Comparison of ENCODE assay signal across 9 cellular contexts in the genomic region with DNA sequence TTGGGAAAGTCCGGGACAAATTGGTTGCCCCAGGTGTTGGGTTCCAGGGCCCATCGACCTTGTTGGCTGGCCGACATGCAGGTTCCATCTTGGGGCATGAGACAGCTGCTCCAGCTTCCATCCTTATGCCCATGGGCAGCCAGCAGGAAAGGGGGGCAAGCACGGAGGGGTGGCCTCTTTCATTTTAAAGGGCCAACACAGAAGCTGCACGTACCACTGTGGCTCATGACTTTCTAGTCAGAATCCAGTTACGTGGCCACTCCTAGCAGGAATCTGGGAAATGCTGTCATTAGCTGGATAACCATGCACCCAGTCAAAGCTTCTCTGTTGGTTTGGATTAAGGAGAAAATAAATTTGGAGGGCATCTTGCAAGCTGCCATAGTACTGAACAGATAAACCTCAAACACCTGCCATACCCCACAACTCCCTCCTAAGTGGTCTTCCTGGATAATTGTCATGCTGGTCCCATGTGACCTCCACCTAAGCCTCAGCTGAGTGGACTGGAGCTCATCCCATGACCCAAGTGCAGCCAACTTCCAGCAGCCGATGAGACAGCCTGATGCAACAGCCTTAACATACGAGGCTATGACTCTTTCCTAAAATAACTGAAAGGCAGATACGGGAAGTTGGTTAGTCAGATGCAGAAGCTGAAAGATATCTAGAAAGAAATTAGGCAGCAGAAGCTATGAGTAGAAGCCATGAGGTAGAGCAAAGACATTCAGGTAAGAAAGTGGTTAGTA. TPM values are rescaled to one million over a fixed set of nuclear protein-coding genes. Genes with fewer than 3 reads are reported as not detected.
A peak's percentile ranks its signal among the peaks of the same experiment; 100 is the strongest.
DNase-seq lines count a peak whose midpoint lies in the region; ATAC-seq, FAIRE-seq and TF ChIP-seq lines count a peak whose summit lies in the region.
"Had no signal": no experiment of that assay in that cellular context is flagged by ENCODE, and none has a peak within 500 bp of the region (broad histone marks: within the 10 kb centered on the region; RNA-seq: fewer than 3 reads in every experiment).

No MANE protein-coding gene starts in this region.

- CTCF ChIA-PET in activated CD8-positive, alpha-beta T cell treated with anti-CD3 and anti-CD28 coated beads for 36 hours (lab: Charles Lee), result interaction anchor here (1.0 kb wide), 1 partner anchor 193 kb away, joined by 3 read pairs; no protein-coding TSS in a partner anchor

- intact Hi-C loops in heart right ventricle (cut with DNase I), result no loop called here
- intact Hi-C loops in activated CD8-positive, alpha-beta T cell treated with anti-CD3 and anti-CD28 coated beads for 36 hours (cut with micrococcal nuclease), result no loop called here

- TF ChIP-seq POLR2A in H54 (IDR thresholded peaks at IDR 0.05; ENCODE audit: low read depth, low read length), result no peak

- peak; percentile 80 for FAIRE-seq in H54 (lab: Jason Lieb, UNC)

- peak; percentile 58 to 97 (median 78) for ATAC-seq in heart right ventricle
- no peak for ATAC-seq in activated CD8-positive, alpha-beta T cell treated with anti-CD3 and anti-CD28 coated beads for 36 hours

- peak; percentile 88 for DNase-seq in GM03348 (ENCODE audit: low spot score)
- peak; percentile 66 for DNase-seq in H54 (ENCODE audit: insufficient read length, low spot score)
- peak; percentile 71 for DNase-seq in RKO (ENCODE audit: low spot score)
- DNase-seq in heart right ventricle, result no peak
- DNase-seq in activated gamma-delta T cell treated with Interleukin-2 at 50 U/mL for 16 hours, result no peak
- no peak for DNase-seq in SHP77 (lab: John Stamatoyannopoulos, UW)
- DNase-seq in cortex of kidney (lab: John Stamatoyannopoulos, UW), result no peak
- DNase-seq in activated CD8-positive, alpha-beta T cell treated with anti-CD3 and anti-CD28 coated beads for 36 hours, result no peak

- H3K27ac ChIP-seq in heart right ventricle, result peak overlapping the region in 3 of 10 donors; percentile 9 to 64 (median 34)

- no peak for TF ChIP-seq CTCF in heart right ventricle (IDR thresholded peaks at IDR 0.05)
- TF ChIP-seq CTCF in activated CD8-positive, alpha-beta T cell treated with anti-CD3 and anti-CD28 coated beads for 36 hours (IDR thresholded peaks at IDR 0.05), result no peak

- no peak overlapping the region for H3K4me3 Mint-ChIP-seq in activated CD8-positive, alpha-beta T cell treated with anti-CD3 and anti-CD28 coated beads for 36 hours

- H3K9me3 Mint-ChIP-seq in activated CD8-positive, alpha-beta T cell treated with anti-CD3 and anti-CD28 coated beads for 36 hours, result peaks cover 5% of the 10 kb centered on the region

- 66% methylated on average over 9 of the region's 9 CpGs for WGBS in heart right ventricle, 2 donors

- H3K4me3 ChIP-seq in heart right ventricle, result no peak overlapping the region

- no peaks in the 10 kb centered on the region for H3K36me3 ChIP-seq in heart right ventricle

- no peak overlapping the region for H3K27ac Mint-ChIP-seq in activated CD8-positive, alpha-beta T cell treated with anti-CD3 and anti-CD28 coated beads for 36 hours

- no peaks in the 10 kb centered on the region for H3K27me3 ChIP-seq in heart right ventricle

- H3K27me3 Mint-ChIP-seq in activated CD8-positive, alpha-beta T cell treated with anti-CD3 and anti-CD28 coated beads for 36 hours, result no peaks in the 10 kb centered on the region

- POLR2A ChIA-PET in activated CD8-positive, alpha-beta T cell treated with anti-CD3 and anti-CD28 coated beads for 36 hours (lab: Charles Lee), result no interaction called here

- peaks cover 0 to 32% (median 0%) of the 10 kb centered on the region in 9 donors for H3K4me1 ChIP-seq in heart right ventricle

- H3K36me3 Mint-ChIP-seq in activated CD8-positive, alpha-beta T cell treated with anti-CD3 and anti-CD28 coated beads for 36 hours (ENCODE audit: low read depth), result no peaks in the 10 kb centered on the region
- H3K36me3 Mint-ChIP-seq: brain had no signal

- peaks cover 0 to 4% (median 0%) of the 10 kb centered on the region in 11 donors for H3K9me3 ChIP-seq in heart right ventricle

- H3K4me1 Mint-ChIP-seq in activated CD8-positive, alpha-beta T cell treated with anti-CD3 and anti-CD28 coated beads for 36 hours (ENCODE audit: low read depth), result peaks cover 2% of the 10 kb centered on the region

RNA-seq across cellular contexts. Expression of a gene that starts 21.4 kb away (rescaled TPM):
- 10 to 100 TPM in 1 of 10 donors, 1 to 10 TPM in 9; 3.3 to 11.9 (median 6.0) TPM for total RNA-seq in heart right ventricle
- 1 to 10 TPM; 2.8 to 5.6 TPM for polyA plus RNA-seq in heart right ventricle
- total RNA-seq in activated CD8-positive, alpha-beta T cell treated with anti-CD3 and anti-CD28 coated beads for 36 hours, result 1 to 10 TPM; 5.2 to 6.1 TPM

Comparison
In these comparisons a context has a peak if more than half of its experiments do, and no peak if none do; other contexts are left out.
1. DNase-seq: peak in GM03348 (single experiment), H54 (single experiment) and RKO (single experiment); none in heart right ventricle (0 of 2), activated gamma-delta T cell treated with Interleukin-2 at 50 U/mL for 16 hours (single experiment), SHP77 (0 of 2), cortex of kidney (single experiment) and activated CD8-positive, alpha-beta T cell treated with anti-CD3 and anti-CD28 coated beads for 36 hours (single experiment).